Comparison of ENCODE assay signal across 20 cellular contexts in the genomic region with DNA sequence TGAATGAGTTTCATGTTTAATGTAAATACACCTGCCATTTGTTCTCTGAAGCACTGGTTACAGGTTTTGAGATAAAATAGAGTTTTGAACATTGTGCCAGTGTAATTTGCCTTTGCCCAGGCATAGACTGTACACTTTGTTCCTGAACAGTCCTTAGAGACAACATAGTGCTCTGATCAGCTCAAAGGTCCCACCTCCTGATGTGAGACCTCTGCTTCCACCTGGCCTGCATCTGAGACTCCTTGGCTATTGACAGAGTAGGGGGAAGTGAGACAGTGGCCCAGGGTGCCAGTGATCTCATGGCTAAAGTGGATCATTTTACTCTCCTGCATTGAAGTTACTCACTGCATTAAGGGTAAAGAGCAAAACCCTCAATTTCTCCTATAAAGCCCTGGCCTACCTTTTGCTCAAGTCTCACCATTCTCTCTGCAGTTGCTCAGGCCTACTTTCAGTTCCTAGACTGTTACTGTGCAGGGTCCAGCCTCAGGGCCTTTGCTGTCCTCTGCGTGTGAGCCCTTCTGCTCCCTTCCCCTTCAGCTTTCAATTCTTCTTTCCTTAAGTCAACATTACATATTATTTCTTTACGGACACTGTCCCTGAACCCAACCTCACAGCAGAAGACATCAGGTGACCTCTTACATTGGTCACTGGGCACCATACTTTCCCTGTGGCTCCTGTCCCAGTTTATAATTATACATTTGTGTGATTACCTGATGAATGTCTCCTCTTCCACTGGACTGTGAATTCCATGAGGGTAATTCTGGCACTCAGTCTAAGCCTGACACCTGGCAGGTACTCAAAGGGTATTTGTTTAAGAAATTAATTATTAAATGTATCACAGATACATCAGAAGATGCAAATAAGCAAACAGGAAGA.
A peak's percentile ranks its signal among the peaks of the same experiment; 100 is the strongest.
DNase-seq lines count a peak whose midpoint lies in the region; ATAC-seq lines count a peak whose summit lies in the region.
"Had no signal": no experiment of that assay in that cellular context is flagged by ENCODE, and none has a peak within 500 bp of the region (broad histone marks: within the 10 kb centered on the region; RNA-seq: fewer than 3 reads in every experiment).

No MANE protein-coding gene starts in this region.

- no peaks in the 10 kb centered on the region for H3K9me3 Mint-ChIP-seq in stimulated activated memory B cell treated with anti-CD40 and anti-IgM and Interleukin-4, amounts not matched to agents 10 μg/mL and 1 μg/mL and 100 μg/mL, for 72 hours
- H3K9me3 Mint-ChIP-seq: GM23338 had no signal

- H3K36me3 Mint-ChIP-seq in stimulated activated memory B cell treated with anti-CD40 and anti-IgM and Interleukin-4, amounts not matched to agents 10 μg/mL and 1 μg/mL and 100 μg/mL, for 72 hours, result no peaks in the 10 kb centered on the region
- H3K36me3 Mint-ChIP-seq: CD4-positive, CD25-positive, alpha-beta regulatory T cell had no signal

- DNase-seq in NCI-H2107 treated with DMSO at 0.1 percent for 48 hours (lab: John Stamatoyannopoulos, UW; ENCODE audit: unreplicated experiment) (peak; percentile 58), NCI-H2107 (lab: John Stamatoyannopoulos, UW) (no peak), NCI-H2029 treated with DMSO at 0.1 percent for 48 hours (lab: John Stamatoyannopoulos, UW) (peak; percentile 73), cerebellar nuclear complex (lab: John Stamatoyannopoulos, UW) (peak; percentile 21 to 69)
- DNase-seq: activated CD4-positive, alpha-beta T cell treated with anti-CD3 and anti-CD28 coated beads for 1 hour; activated CD8-positive, alpha-beta memory T cell treated with anti-CD3 and anti-CD28 coated beads, Interleukin-2, amount 50 U/mL, for 4 hours; CD4-positive, CD25-positive, alpha-beta regulatory T cell; foreskin keratinocyte; Karpas-422; left lung; NCI-H2171; posterior cingulate gyrus; SHP77; stimulated activated naive CD4-positive, alpha-beta T cell; transverse colon had no signal

- H3K4me1 Mint-ChIP-seq in stimulated activated memory B cell treated with anti-CD40 and anti-IgM and Interleukin-4, amounts not matched to agents 10 μg/mL and 1 μg/mL and 100 μg/mL, for 72 hours, result no peaks in the 10 kb centered on the region
- H3K4me1 Mint-ChIP-seq: CD4-positive, CD25-positive, alpha-beta regulatory T cell had no signal

- peak overlapping the region; percentile 5 for H3K27ac Mint-ChIP-seq in stimulated activated memory B cell treated with anti-CD40 and anti-IgM and Interleukin-4, amounts not matched to agents 10 μg/mL and 1 μg/mL and 100 μg/mL, for 72 hours
- H3K27ac Mint-ChIP-seq: CD4-positive, CD25-positive, alpha-beta regulatory T cell had no signal

- H3K27me3 Mint-ChIP-seq in stimulated activated memory B cell treated with anti-CD40 and anti-IgM and Interleukin-4, amounts not matched to agents 10 μg/mL and 1 μg/mL and 100 μg/mL, for 72 hours, result peaks cover 21% of the 10 kb centered on the region
- H3K27me3 Mint-ChIP-seq: CD4-positive, CD25-positive, alpha-beta regulatory T cell had no signal

- no peak overlapping the region for H3K4me3 Mint-ChIP-seq in stimulated activated memory B cell treated with anti-CD40 and anti-IgM and Interleukin-4, amounts not matched to agents 10 μg/mL and 1 μg/mL and 100 μg/mL, for 72 hours
- H3K4me3 Mint-ChIP-seq: GM23338 had no signal

- peak; percentile 56 for ATAC-seq in stimulated activated memory B cell treated with anti-CD40 and anti-IgM and Interleukin-4, amounts not matched to agents 10 μg/mL and 1 μg/mL and 100 μg/mL, for 72 hours
- no peak for ATAC-seq in GM18517 (IDR thresholded peaks at IDR 0.05; ENCODE audit: unreplicated experiment)
- no peak for ATAC-seq in HG03378 (IDR thresholded peaks at IDR 0.05; ENCODE audit: unreplicated experiment)
- no peak for ATAC-seq in GM21515 (IDR thresholded peaks at IDR 0.05; ENCODE audit: unreplicated experiment)
- ATAC-seq: foreskin keratinocyte, left lung had no signal
